In genomic region chr12:92143280-92143679, GRCh38 we compare ENCODE assay signal across 8 cellular contexts. TPM values are rescaled to one million over a fixed set of nuclear protein-coding genes. Genes with fewer than 3 reads are reported as not detected.
DNase-seq lines count a peak whose midpoint lies in the region; ATAC-seq and TF ChIP-seq lines count a peak whose summit lies in the region.

No MANE protein-coding gene starts in this region.

- H3K9me3 ChIP-seq in iPS-15b (ENCODE audit: control insufficient read depth, insufficient read depth, low read length), result no peaks in the 10 kb centered on the region

- CTCF ChIA-PET in activated CD4-positive, alpha-beta memory T cell treated with anti-CD3 and anti-CD28 coated beads, Interleukin-2, amount 10 ng/mL, durations not matched to agents 7 days and 5 days (lab: Charles Lee), result interaction anchor here (0.6 to 4.8 kb wide), 19 partner anchors 10 to 761 kb away, joined by 3 to 48 read pairs (median 4); no protein-coding TSS in a partner anchor
- CTCF ChIA-PET in RWPE1 (lab: Yijun Ruan, JAX), result interaction anchor here (0.5 to 1.6 kb wide), 8 partner anchors 8 to 876 kb away, joined by 3 to 5 read pairs (median 4); no protein-coding TSS in a partner anchor

- H3K4me1 ChIP-seq in iPS-15b (ENCODE audit: control insufficient read depth, insufficient read depth, low read length), result peaks cover 11% of the 10 kb centered on the region

- peaks cover 33% of the 10 kb centered on the region for H3K4me1 Mint-ChIP-seq in activated CD4-positive, alpha-beta memory T cell treated with anti-CD3 and anti-CD28 coated beads, Interleukin-2, amount 10 ng/mL, durations not matched to agents 7 days and 5 days
- H3K4me1 Mint-ChIP-seq in stimulated activated effector memory CD8-positive, alpha-beta T cell treated with anti-CD3 and anti-CD28 coated beads, Interleukin-12 subunit alpha, Interleukin-12 subunit beta, amount 100 ng/mL, for 72 hours, result peaks cover 36% of the 10 kb centered on the region

- H3K27me3 Mint-ChIP-seq in activated CD4-positive, alpha-beta memory T cell treated with anti-CD3 and anti-CD28 coated beads, Interleukin-2, amount 10 ng/mL, durations not matched to agents 7 days and 5 days, result no peaks in the 10 kb centered on the region

- peaks cover 77% of the 10 kb centered on the region for H3K36me3 Mint-ChIP-seq in activated CD4-positive, alpha-beta memory T cell treated with anti-CD3 and anti-CD28 coated beads, Interleukin-2, amount 10 ng/mL, durations not matched to agents 7 days and 5 days (ENCODE audit: low read depth)
- peaks cover 85% of the 10 kb centered on the region for H3K36me3 Mint-ChIP-seq in stimulated activated effector memory CD8-positive, alpha-beta T cell treated with anti-CD3 and anti-CD28 coated beads, Interleukin-12 subunit alpha, Interleukin-12 subunit beta, amount 100 ng/mL, for 72 hours

- H3K27ac Mint-ChIP-seq in activated CD4-positive, alpha-beta memory T cell treated with anti-CD3 and anti-CD28 coated beads, Interleukin-2, amount 10 ng/mL, durations not matched to agents 7 days and 5 days, result peak overlapping the region; percentile 98
- H3K27ac Mint-ChIP-seq in stimulated activated effector memory CD8-positive, alpha-beta T cell treated with anti-CD3 and anti-CD28 coated beads, Interleukin-12 subunit alpha, Interleukin-12 subunit beta, amount 100 ng/mL, for 72 hours, result peak overlapping the region; percentile 99

- H3K36me3 ChIP-seq in iPS-15b (ENCODE audit: control insufficient read depth, insufficient read depth, low read length), result no peaks in the 10 kb centered on the region

- H3K4me3 Mint-ChIP-seq in activated CD4-positive, alpha-beta memory T cell treated with anti-CD3 and anti-CD28 coated beads, Interleukin-2, amount 10 ng/mL, durations not matched to agents 7 days and 5 days, result peak overlapping the region; percentile 99
- peak overlapping the region; percentile 100 for H3K4me3 Mint-ChIP-seq in stimulated activated effector memory CD8-positive, alpha-beta T cell treated with anti-CD3 and anti-CD28 coated beads, Interleukin-12 subunit alpha, Interleukin-12 subunit beta, amount 100 ng/mL, for 72 hours

- H3K9me3 Mint-ChIP-seq in activated CD4-positive, alpha-beta memory T cell treated with anti-CD3 and anti-CD28 coated beads, Interleukin-2, amount 10 ng/mL, durations not matched to agents 7 days and 5 days, result no peaks in the 10 kb centered on the region
- H3K9me3 Mint-ChIP-seq in stimulated activated effector memory CD8-positive, alpha-beta T cell treated with anti-CD3 and anti-CD28 coated beads, Interleukin-12 subunit alpha, Interleukin-12 subunit beta, amount 100 ng/mL, for 72 hours, result no peaks in the 10 kb centered on the region

- DNase-seq in NCI-H748 (lab: John Stamatoyannopoulos, UW; ENCODE audit: unreplicated experiment) (peak; percentile 29), NCI-H748 treated with DMSO at 0.1 percent for 48 hours (lab: John Stamatoyannopoulos, UW) (no peak), RWPE1 (ENCODE audit: low spot score) (no peak), OCI-M2 (lab: John Stamatoyannopoulos, UW; ENCODE audit: unreplicated experiment) (no peak), NCI-H2081 treated with DMSO at 0.1 percent for 48 hours (lab: John Stamatoyannopoulos, UW) (no peak)
- no peak for DNase-seq in activated CD4-positive, alpha-beta memory T cell treated with anti-CD3 and anti-CD28 coated beads, Interleukin-2, amount 10 ng/mL, durations not matched to agents 7 days and 5 days
- DNase-seq in stimulated activated effector memory CD8-positive, alpha-beta T cell treated with anti-CD3 and anti-CD28 coated beads, Interleukin-12 subunit alpha, Interleukin-12 subunit beta, amount 100 ng/mL, for 72 hours (ENCODE audit: low spot score in 2 of 2), result no peak

- POLR2A ChIA-PET in activated CD4-positive, alpha-beta memory T cell treated with anti-CD3 and anti-CD28 coated beads, Interleukin-2, amount 10 ng/mL, durations not matched to agents 7 days and 5 days (lab: Charles Lee), result interaction anchor here (0.7 to 7.0 kb wide), 23 partner anchors 9 to 761 kb away, joined by 3 to 397 read pairs (median 40); no protein-coding TSS in a partner anchor
- POLR2A ChIA-PET in RWPE1 (lab: Yijun Ruan, JAX; ENCODE audit: low non-redundant PET), result no interaction called here

- H3K27ac ChIP-seq in RWPE1, result no peak overlapping the region

- peak overlapping the region; percentile 94 for H3K4me3 ChIP-seq in iPS-15b (ENCODE audit: low read depth, low read length)

- no peak overlapping the region for H3K9ac ChIP-seq in iPS-15b (ENCODE audit: low read depth, low read length)

- ATAC-seq in stimulated activated effector memory CD8-positive, alpha-beta T cell treated with anti-CD3 and anti-CD28 coated beads, Interleukin-12 subunit alpha, Interleukin-12 subunit beta, amount 100 ng/mL, for 72 hours, result no peak

- TF ChIP-seq CTCF in RWPE1 (conservative IDR thresholded peaks at IDR 0.05; ENCODE audit: low read depth), result no peak

- no peaks in the 10 kb centered on the region for H3K27me3 ChIP-seq in iPS-15b (ENCODE audit: control insufficient read depth, insufficient read depth, low read length)

RNA-seq across cellular contexts. Expression of gene BTG1, which starts 2.4 kb away (rescaled TPM):
- total RNA-seq in activated CD4-positive, alpha-beta memory T cell treated with anti-CD3 and anti-CD28 coated beads, Interleukin-2, amount 10 ng/mL, durations not matched to agents 7 days and 5 days, result 100 to 1,000 TPM; 217 to 227 TPM
